In genomic region chr22:20421507-20421874, GRCh38 we compare ENCODE assay signal across 19 cellular contexts. TPM values are rescaled to one million over a fixed set of nuclear protein-coding genes. Genes with fewer than 3 reads are reported as not detected.
DNase-seq lines count a peak whose midpoint lies in the region; ATAC-seq, FAIRE-seq and TF ChIP-seq lines count a peak whose summit lies in the region.
"Had no signal": no experiment of that assay in that cellular context is flagged by ENCODE, and none has a peak within 500 bp of the region (broad histone marks: within the 10 kb centered on the region; RNA-seq: fewer than 3 reads in every experiment).

No MANE protein-coding gene starts in this region.

- H3K27ac ChIP-seq in lower lobe of right lung (no peak overlapping the region), upper lobe of right lung (no peak overlapping the region)
- H3K27ac ChIP-seq: KMS-11 had no signal

- no peaks in the 10 kb centered on the region for H3K36me3 ChIP-seq in bronchial epithelial cell (ENCODE audit: control insufficient read depth, insufficient read depth, low read length)
- peaks cover 6% of the 10 kb centered on the region for H3K36me3 ChIP-seq in lower lobe of right lung
- no peaks in the 10 kb centered on the region for H3K36me3 ChIP-seq in upper lobe of right lung

- TF ChIP-seq CTCF in bronchial epithelial cell (IDR thresholded peaks at IDR 0.05; ENCODE audit: insufficient read depth, low read length, severe bottlenecking) (no peak), lower lobe of right lung (IDR thresholded peaks at IDR 0.05) (no peak), upper lobe of right lung (IDR thresholded peaks at IDR 0.05) (no peak)

- no peak for ATAC-seq in lower lobe of right lung
- no peak for ATAC-seq in upper lobe of right lung

- H3K27me3 ChIP-seq in bronchial epithelial cell (ENCODE audit: control insufficient read depth, insufficient read depth, low read length) (no peaks in the 10 kb centered on the region), lower lobe of right lung (ENCODE audit: low read depth) (peaks cover 21% of the 10 kb centered on the region), upper lobe of right lung (peaks cover 8% of the 10 kb centered on the region)

- DNase-seq in Daoy (ENCODE audit: low read depth) = peak; percentile 36
- no peak for DNase-seq in bronchial epithelial cell (ENCODE audit: low read depth)
- peak; percentile 4 for DNase-seq in lower lobe of right lung
- peak; percentile 15 for DNase-seq in upper lobe of right lung
- no peak for DNase-seq in GF-D8 (lab: John Stamatoyannopoulos, UW)
- no peak for DNase-seq in dedifferentiated amniotic fluid mesenchymal stem cell (ENCODE audit: extremely low spot score)
- no peak for DNase-seq in kidney glomerular epithelial cell (lab: John Stamatoyannopoulos, UW)
- DNase-seq: C1 segment of cervical spinal cord, MV-4-11, NCI-H1417 treated with DMSO at 0.1 percent for 48 hours, NCI-H187 treated with DMSO at 0.1 percent for 48 hours, NCI-H2227 treated with DMSO at 0.1 percent for 48 hours, NCI-H510A treated with DMSO at 0.1 percent for 48 hours, NCI-H774, Right ventricle myocardium superior had no signal

- H3K4me3 ChIP-seq in bronchial epithelial cell (ENCODE audit: low read depth, low read length) (no peak overlapping the region), lower lobe of right lung (no peak overlapping the region), upper lobe of right lung (no peak overlapping the region)

- FAIRE-seq in bronchial epithelial cell (lab: Jason Lieb, UNC) = peak; percentile 87
- FAIRE-seq: H1, RCC 7860 had no signal

- no peaks in the 10 kb centered on the region for H3K9me3 ChIP-seq in lower lobe of right lung
- H3K9me3 ChIP-seq in upper lobe of right lung = no peaks in the 10 kb centered on the region

- H3K4me1 ChIP-seq in lower lobe of right lung (peaks cover 26% of the 10 kb centered on the region), upper lobe of right lung (peaks cover 4% of the 10 kb centered on the region)

- intact Hi-C loops in lower lobe of right lung (cut with DNase I) = no loop called here
- intact Hi-C loops in upper lobe of right lung (cut with DNase I) = no loop called here

RNA-seq across cellular contexts. Expression of gene SCARF2, which starts 16.1 kb away (rescaled TPM):
- total RNA-seq in Daoy (2014; rRNA removed; shearing (Covaris generic)) = 9.3 and 9.5 TPM in 2 replicates
- total RNA-seq in bronchial epithelial cell = 0.26 and 0.53 TPM in 2 replicates
- total RNA-seq in lower lobe of right lung = 12.6 TPM
- 24.0 TPM for total RNA-seq in upper lobe of right lung

RNA-seq across cellular contexts. Expression of gene ZNF74, which starts 27.5 kb away (rescaled TPM):
- total RNA-seq in Daoy (2014; rRNA removed; shearing (Covaris generic)) = 6.3 and 10.4 TPM in 2 replicates
- 7.8 and 15.5 TPM in 2 replicates for total RNA-seq in bronchial epithelial cell
- total RNA-seq in lower lobe of right lung = 12.3 TPM
- 10.7 TPM for total RNA-seq in upper lobe of right lung
- total RNA-seq: OCI-LY7 had no signal

Comparison
In these comparisons a context has a peak if more than half of its experiments do, and no peak if none do; other contexts are left out.
1. DNase-seq: peak in Daoy (single experiment), lower lobe of right lung (single experiment) and upper lobe of right lung (single experiment); none in bronchial epithelial cell (single experiment), GF-D8 (single experiment), dedifferentiated amniotic fluid mesenchymal stem cell (single experiment) and kidney glomerular epithelial cell (single experiment).